In genomic region chr3:158160958-158161357, GRCh38 we compare ENCODE assay signal across 13 cellular contexts. TPM values are rescaled to one million over a fixed set of nuclear protein-coding genes. Genes with fewer than 3 reads are reported as not detected.
DNase-seq lines count a peak whose midpoint lies in the region; ATAC-seq, FAIRE-seq and TF ChIP-seq lines count a peak whose summit lies in the region.
"Had no signal": no experiment of that assay in that cellular context is flagged by ENCODE, and none has a peak within 500 bp of the region (broad histone marks: within the 10 kb centered on the region; RNA-seq: fewer than 3 reads in every experiment).

No MANE protein-coding gene starts in this region.

- H3K9ac ChIP-seq in astrocyte (ENCODE audit: low read length) = no peak overlapping the region

- H3K27ac ChIP-seq in astrocyte (ENCODE audit: low read depth, low read length) = no peak overlapping the region

- H3K27ac Mint-ChIP-seq in astrocyte (ENCODE audit: unreplicated experiment) (no peak overlapping the region), glutamatergic neuron (ENCODE audit: unreplicated experiment) (no peak overlapping the region)
- H3K27ac Mint-ChIP-seq: activated naive CD8-positive, alpha-beta T cell had no signal

- H3K4me1 ChIP-seq in astrocyte (ENCODE audit: insufficient read depth, low read length) = peaks cover 10% of the 10 kb centered on the region

- H3K4me3 Mint-ChIP-seq in astrocyte (ENCODE audit: unreplicated experiment) (no peak overlapping the region), glutamatergic neuron (ENCODE audit: unreplicated experiment) (no peak overlapping the region)
- H3K4me3 Mint-ChIP-seq: activated naive CD8-positive, alpha-beta T cell had no signal

- no peak overlapping the region for H2AFZ ChIP-seq in astrocyte (ENCODE audit: low read depth, low read length)

- H3K4me1 Mint-ChIP-seq in astrocyte (ENCODE audit: low read depth, unreplicated experiment) (peaks cover 16% of the 10 kb centered on the region), glutamatergic neuron (ENCODE audit: low read depth, unreplicated experiment) (peaks cover 12% of the 10 kb centered on the region)

- no peaks in the 10 kb centered on the region for H3K27me3 ChIP-seq in astrocyte (ENCODE audit: insufficient read depth, low read length)

- FAIRE-seq in astrocyte (lab: Jason Lieb, UNC) = peak; percentile 71
- FAIRE-seq: GM18507 had no signal

- H3K4me2 ChIP-seq in astrocyte (ENCODE audit: low read length) = peak overlapping the region; percentile 17

- no peak for TF ChIP-seq CTCF in astrocyte (IDR thresholded peaks at IDR 0.05; ENCODE audit: insufficient read depth, low read depth, low read length)
- no peak for TF ChIP-seq CTCF in glutamatergic neuron (IDR thresholded peaks at IDR 0.05; ENCODE audit: partially characterized antibody, unreplicated experiment)

- ATAC-seq in GM21723 (IDR thresholded peaks at IDR 0.05; ENCODE audit: unreplicated experiment) = no peak
- ATAC-seq: left colon had no signal

- peaks cover 5% of the 10 kb centered on the region for H3K36me3 Mint-ChIP-seq in astrocyte (ENCODE audit: low read depth, unreplicated experiment)
- peaks cover 4% of the 10 kb centered on the region for H3K36me3 Mint-ChIP-seq in glutamatergic neuron (ENCODE audit: unreplicated experiment)

- H3K79me2 ChIP-seq in astrocyte (ENCODE audit: insufficient read depth, low read length) = no peaks in the 10 kb centered on the region

- no peaks in the 10 kb centered on the region for H3K36me3 ChIP-seq in astrocyte (ENCODE audit: insufficient read depth, low read length)

- H3K4me3 ChIP-seq in astrocyte (ENCODE audit: insufficient read depth, low read depth, low read length) = no peak overlapping the region

- H3K27me3 Mint-ChIP-seq in astrocyte (ENCODE audit: low read depth, unreplicated experiment) (no peaks in the 10 kb centered on the region), glutamatergic neuron (ENCODE audit: unreplicated experiment) (no peaks in the 10 kb centered on the region)
- H3K27me3 Mint-ChIP-seq: activated naive CD8-positive, alpha-beta T cell had no signal

- no peaks in the 10 kb centered on the region for H4K20me1 ChIP-seq in astrocyte (ENCODE audit: insufficient read depth, low read length)

- H3K9me3 Mint-ChIP-seq in astrocyte (ENCODE audit: unreplicated experiment) (peaks cover 7% of the 10 kb centered on the region), glutamatergic neuron (ENCODE audit: unreplicated experiment) (no peaks in the 10 kb centered on the region)

- no peaks in the 10 kb centered on the region for H3K9me3 ChIP-seq in astrocyte (ENCODE audit: insufficient read depth, low read depth, low read length)

- DNase-seq in COLO829 (ENCODE audit: low spot score) = peak; percentile 19
- peak; percentile 30 for DNase-seq in LoVo (ENCODE audit: low spot score)
- DNase-seq in astrocyte (ENCODE audit: low read depth) = peak; percentile 70
- peak; percentile 84 for DNase-seq in iris pigment epithelial cell (ENCODE audit: low read depth)
- no peak for DNase-seq in cortex of kidney (lab: John Stamatoyannopoulos, UW)
- DNase-seq in glutamatergic neuron = no peak
- DNase-seq in GM19238 (ENCODE audit: insufficient read length, low spot score) = no peak
- DNase-seq: activated CD4-positive, alpha-beta T cell treated with anti-CD3 and anti-CD28 coated beads for 4 hours; left colon; stimulated activated naive CD4-positive, alpha-beta T cell had no signal

RNA-seq across cellular contexts. Expression of gene RSRC1, which starts 51.1 kb away (rescaled TPM):
- total RNA-seq in astrocyte (22.9 and 28.5 TPM in 2 replicates), glutamatergic neuron (ENCODE audit: unreplicated experiment) (93.9 TPM)

RNA-seq across cellular contexts. Expression of gene SHOX2, which starts 54.7 kb away (rescaled TPM):
- total RNA-seq in astrocyte = 0.25 and 0.34 TPM in 2 replicates
- 264 TPM for total RNA-seq in glutamatergic neuron (ENCODE audit: unreplicated experiment)

Comparison
In these comparisons a context has a peak if more than half of its experiments do, and no peak if none do; other contexts are left out.
1. DNase-seq: peak in COLO829 (single experiment), LoVo (single experiment), astrocyte (single experiment) and iris pigment epithelial cell (single experiment); none in cortex of kidney (single experiment), glutamatergic neuron (single experiment) and GM19238 (single experiment).
2. RNA of gene SHOX2, which starts 54.7 kb away (total RNA-seq): 264 TPM in glutamatergic neuron (single experiment); 0.25 to 0.34 TPM in astrocyte; every median in the first group is over 100 times any median in the second.